Comparison of ENCODE assay signal across 28 cellular contexts in genomic region chr1:235802901-235803423, GRCh38.
DNase-seq lines count a peak whose midpoint lies in the region; ATAC-seq, FAIRE-seq and TF ChIP-seq lines count a peak whose summit lies in the region.
"Had no signal": no experiment of that assay in that cellular context is flagged by ENCODE, and none has a peak within 500 bp of the region (broad histone marks: within the 10 kb centered on the region; RNA-seq: fewer than 3 reads in every experiment).

No MANE protein-coding gene starts in this region.

- H3K9ac ChIP-seq in kidney (ENCODE audit: low read length in 2 of 2), result no peak overlapping the region

- FAIRE-seq in A204.1 (lab: Jason Lieb, UNC) (peak; percentile 79), G401.6 (lab: Jason Lieb, UNC) (peak; percentile 30), kidney (lab: Jason Lieb, UNC) (peak; percentile 11)
- FAIRE-seq: GM12892 had no signal

- no peak for DNase-seq in kidney
- DNase-seq in effector CD4-positive, alpha-beta T cell, result no peak
- no peak for DNase-seq in activated gamma-delta T cell (lab: John Stamatoyannopoulos, UW)
- DNase-seq in stimulated activated CD4-positive, alpha-beta T cell treated with anti-CD3 and anti-CD28 coated beads, Interleukin-4, amount 100 ng/mL, for 24 hours, result no peak
- DNase-seq: Caco-2; CD8-positive, alpha-beta T cell; DMS79; EL; GF-D8; GOT3; IMR-90; KG1; NCI-H1048; NCI-H1417; NCI-H1694; NCI-H2029 treated with DMSO at 0.1 percent for 48 hours; NCI-H526 treated with DMSO at 0.1 percent for 48 hours; PC-9; SJCRH30 had no signal

- no peaks in the 10 kb centered on the region for H3K9me3 Mint-ChIP-seq in activated T-helper 17 cell treated with anti-CD3 and anti-CD28 coated beads, Interleukin-2, amount 50 U/mL, for 72 hours
- H3K9me3 Mint-ChIP-seq: CD8-positive, alpha-beta T cell had no signal

- H3K36me3 Mint-ChIP-seq in activated T-helper 17 cell treated with anti-CD3 and anti-CD28 coated beads, Interleukin-2, amount 50 U/mL, for 72 hours (ENCODE audit: low read depth), result peaks cover 72% of the 10 kb centered on the region

- no peaks in the 10 kb centered on the region for H3K4me1 ChIP-seq in kidney (ENCODE audit: control insufficient read depth in 1 of 2, insufficient read depth in 1 of 2, low read depth in 1 of 2, low read length in 2 of 2)
- H3K4me1 ChIP-seq: Caco-2, HAP-1, SJCRH30 had no signal

- TF ChIP-seq CTCF in kidney (IDR thresholded peaks at IDR 0.05; ENCODE audit: borderline replicate concordance, extremely low read depth, insufficient read depth), result no peak

- H3K9me3 ChIP-seq in kidney (ENCODE audit: control insufficient read depth in 1 of 2, low read length in 2 of 2), result no peaks in the 10 kb centered on the region
- H3K9me3 ChIP-seq: Caco-2, HAP-1, SJCRH30 had no signal

- peak; percentile 43 for ATAC-seq in activated T-helper 17 cell treated with anti-CD3 and anti-CD28 coated beads, Interleukin-2, amount 50 U/mL, for 72 hours (replicated peaks)
- ATAC-seq: CD8-positive, alpha-beta T cell; Right ventricle myocardium inferior; SK-N-SH treated with all-trans-retinoic acid at 6 μM for 48 hours had no signal

- no peak overlapping the region for H3K27ac ChIP-seq in kidney (ENCODE audit: low read depth in 2 of 2, low read length in 2 of 2)
- H3K27ac ChIP-seq: C4-2B, PC-9, SJCRH30 had no signal

- no peak overlapping the region for H3K27ac Mint-ChIP-seq in activated T-helper 17 cell treated with anti-CD3 and anti-CD28 coated beads, Interleukin-2, amount 50 U/mL, for 72 hours
- H3K27ac Mint-ChIP-seq: B cell had no signal

- H3K4me3 Mint-ChIP-seq in activated T-helper 17 cell treated with anti-CD3 and anti-CD28 coated beads, Interleukin-2, amount 50 U/mL, for 72 hours, result no peak overlapping the region
- H3K4me3 Mint-ChIP-seq: B cell; CD8-positive, alpha-beta T cell had no signal

- intact Hi-C loops in kidney (cut with DNase I), result no loop called here

- peaks cover 4 to 10% of the 10 kb centered on the region in 2 donors for H3K36me3 ChIP-seq in kidney (ENCODE audit: control insufficient read depth in 1 of 2, insufficient read depth in 2 of 2, low read length in 2 of 2)
- H3K36me3 ChIP-seq: HAP-1, SJCRH30 had no signal

- H3K4me1 Mint-ChIP-seq in activated T-helper 17 cell treated with anti-CD3 and anti-CD28 coated beads, Interleukin-2, amount 50 U/mL, for 72 hours, result peaks cover 11% of the 10 kb centered on the region
- H3K4me1 Mint-ChIP-seq: B cell had no signal

- H3K27me3 Mint-ChIP-seq in activated T-helper 17 cell treated with anti-CD3 and anti-CD28 coated beads, Interleukin-2, amount 50 U/mL, for 72 hours, result no peaks in the 10 kb centered on the region
- H3K27me3 Mint-ChIP-seq: B cell had no signal

- no peak overlapping the region for H3K4me3 ChIP-seq in kidney (ENCODE audit: low read length in 2 of 2)
- H3K4me3 ChIP-seq: HAP-1, PC-9, SJCRH30 had no signal
